Comparison of ENCODE assay signal across 13 cellular contexts in the genomic region with DNA sequence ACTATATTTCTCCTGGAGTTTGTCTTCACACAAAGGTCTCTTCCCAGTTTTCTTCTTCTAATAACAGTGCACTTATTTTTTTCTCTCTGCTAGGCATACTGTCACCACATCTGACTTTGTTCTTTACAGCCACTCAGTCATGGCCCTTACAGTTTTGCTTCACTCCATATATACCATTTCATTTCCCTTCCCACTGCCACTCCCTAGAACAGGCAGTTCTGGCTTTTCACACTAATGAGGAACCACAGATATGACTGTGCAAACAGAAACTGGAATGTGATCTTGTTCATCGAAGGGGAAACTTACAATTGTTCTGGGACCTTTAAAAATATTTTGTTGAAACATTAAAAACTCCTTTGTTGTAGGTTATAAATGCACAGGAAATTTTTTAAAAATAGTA.
DNase-seq lines count a peak whose midpoint lies in the region; ATAC-seq and FAIRE-seq lines count a peak whose summit lies in the region.
"Had no signal": no experiment of that assay in that cellular context is flagged by ENCODE, and none has a peak within 500 bp of the region (broad histone marks: within the 10 kb centered on the region; RNA-seq: fewer than 3 reads in every experiment).

No MANE protein-coding gene starts in this region.

- H3K27ac ChIP-seq in epithelial cell of prostate: peak overlapping the region; percentile 65

- ATAC-seq in GM19463 (IDR thresholded peaks at IDR 0.05; ENCODE audit: unreplicated experiment): peak; percentile 74
- ATAC-seq in sciatic nerve: peak; percentile 72
- ATAC-seq: T-helper 17 cell had no signal

- intact Hi-C loops in sciatic nerve (cut with DNase I): no loop called here

- DNase-seq in RCC 7860 (ENCODE audit: low spot score) (peak; percentile 63), epithelial cell of prostate (ENCODE audit: low read depth, low spot score) (peak; percentile 64), sciatic nerve (ENCODE audit: low spot score) (no peak), DMS114 treated with DMSO at 0.1 percent for 48 hours (lab: John Stamatoyannopoulos, UW; ENCODE audit: unreplicated experiment) (no peak), NCI-H2029 treated with DMSO at 0.1 percent for 48 hours (lab: John Stamatoyannopoulos, UW) (no peak), GM19239 (ENCODE audit: insufficient read length, low spot score) (no peak)
- DNase-seq in activated CD4-positive, alpha-beta T cell treated with anti-CD3 and anti-CD28 coated beads, Interleukin-2, amount 50 U/mL, for 1 hour: no peak
- DNase-seq: activated CD8-positive, alpha-beta memory T cell treated with anti-CD3 and anti-CD28 coated beads, Interleukin-2, amount 50 U/mL, for 4 hours; amygdala; KG1; NCI-H524; T-helper 17 cell had no signal

- FAIRE-seq in RCC 7860 (lab: Jason Lieb, UNC) (peak; percentile 91), GM19239 (lab: Jason Lieb, UNC) (no peak)

Comparison
In these comparisons a context has a peak if more than half of its experiments do, and no peak if none do; other contexts are left out.
1. DNase-seq: peak in RCC 7860 (single experiment) and epithelial cell of prostate (single experiment); none in sciatic nerve (single experiment), DMS114 treated with DMSO at 0.1 percent for 48 hours (single experiment), activated CD4-positive, alpha-beta T cell treated with anti-CD3 and anti-CD28 coated beads, Interleukin-2, amount 50 U/mL, for 1 hour (single experiment), NCI-H2029 treated with DMSO at 0.1 percent for 48 hours (single experiment) and GM19239 (single experiment).